22 cellular contexts compared by ENCODE assay signal in genomic region chr6:41955412-41955811, GRCh38.
"Had no signal": no experiment of that assay in that cellular context is flagged by ENCODE, and none has a peak within 500 bp of the region (broad histone marks: within the 10 kb centered on the region; RNA-seq: fewer than 3 reads in every experiment).

No MANE protein-coding gene starts in this region.

- DNase-seq: activated CD4-positive, CD25-positive, alpha-beta regulatory T cell treated with anti-CD3 and anti-CD28 coated beads, Interleukin-2, amount 50 U/mL, for 72 hours; activated gamma-delta T cell treated with Interleukin-2 at 50 U/mL for 16 hours; anterior cingulate cortex; dermis blood vessel endothelial cell; effector CD4-positive, alpha-beta T cell; foreskin keratinocyte; heart left ventricle; hypothalamus; immature natural killer cell; kidney; left colon; naive B cell; nucleus accumbens; psoas muscle; sigmoid colon; small intestine; stimulated activated CD4-positive, alpha-beta T cell treated with anti-CD3 and anti-CD28 coated beads, Interleukin-4, amount 100 ng/mL, for 24 hours; stimulated activated naive B cell treated with anti-CD40 and anti-IgM and Interleukin-4, amounts not matched to agents 10 μg/mL and 1 μg/mL and 100 μg/mL, for 72 hours; WERI-Rb-1 had no signal

- H3K36me3 Mint-ChIP-seq: mesothelial cell of epicardium had no signal

- H3K4me1 Mint-ChIP-seq: mesothelial cell of epicardium, neural crest cell had no signal

- H3K9me3 Mint-ChIP-seq: immature natural killer cell, mesothelial cell of epicardium, neural crest cell had no signal

- H3K27me3 Mint-ChIP-seq: naive B cell; stimulated activated naive B cell treated with anti-CD40 and anti-IgM and Interleukin-4, amounts not matched to agents 10 μg/mL and 1 μg/mL and 100 μg/mL, for 72 hours had no signal

- H3K27ac Mint-ChIP-seq: activated T-helper 1 cell treated with anti-CD3 and anti-CD28 coated beads, Interleukin-12 subunit alpha, Interleukin-12 subunit beta, Interleukin-2, Interleukin-4 antibody, amounts not matched to agents 30 ng/mL and 10 ng/mL and 1 ng/mL, durations not matched to agents 14 hours and 24 hours and 36 hours; mesothelial cell of epicardium; stimulated activated naive B cell treated with anti-CD40 and anti-IgM and Interleukin-4, amounts not matched to agents 10 μg/mL and 1 μg/mL and 100 μg/mL, for 72 hours had no signal

- H3K4me3 Mint-ChIP-seq: activated T-helper 1 cell treated with anti-CD3 and anti-CD28 coated beads, Interleukin-12 subunit alpha, Interleukin-12 subunit beta, Interleukin-2, Interleukin-4 antibody, amounts not matched to agents 30 ng/mL and 10 ng/mL and 1 ng/mL, durations not matched to agents 14 hours and 24 hours and 36 hours; immature natural killer cell; mesothelial cell of epicardium; naive B cell; neural crest cell; stimulated activated naive B cell treated with anti-CD40 and anti-IgM and Interleukin-4, amounts not matched to agents 10 μg/mL and 1 μg/mL and 100 μg/mL, for 72 hours had no signal

- ATAC-seq: foreskin keratinocyte; heart left ventricle; left colon; psoas muscle; stimulated activated naive B cell treated with anti-CD40 and anti-IgM and Interleukin-4, amounts not matched to agents 10 μg/mL and 1 μg/mL and 100 μg/mL, for 72 hours had no signal
